In genomic region chr7:56074371-56074791, GRCh38 we compare ENCODE assay signal across 8 cellular contexts. TPM values are rescaled to one million over a fixed set of nuclear protein-coding genes. Genes with fewer than 3 reads are reported as not detected.
DNase-seq lines count a peak whose midpoint lies in the region; ATAC-seq, FAIRE-seq and TF ChIP-seq lines count a peak whose summit lies in the region.

No MANE protein-coding gene starts in this region.

- H3K9me3 Mint-ChIP-seq in endothelial cell (ENCODE audit: unreplicated experiment), result no peaks in the 10 kb centered on the region
- H3K9me3 Mint-ChIP-seq in stimulated activated effector memory CD8-positive, alpha-beta T cell treated with anti-CD3 and anti-CD28 coated beads, Interleukin-12 subunit alpha, Interleukin-12 subunit beta, amount 100 ng/mL, for 72 hours, result no peaks in the 10 kb centered on the region

- no peaks in the 10 kb centered on the region for H3K27me3 Mint-ChIP-seq in endothelial cell (ENCODE audit: unreplicated experiment)

- peak; percentile 74 for ATAC-seq in GM21360 (IDR thresholded peaks at IDR 0.05; ENCODE audit: unreplicated experiment)
- peak; percentile 87 for ATAC-seq in stimulated activated effector memory CD8-positive, alpha-beta T cell treated with anti-CD3 and anti-CD28 coated beads, Interleukin-12 subunit alpha, Interleukin-12 subunit beta, amount 100 ng/mL, for 72 hours

- peak; percentile 49 for DNase-seq in D721Med (ENCODE audit: insufficient read length, low spot score)
- DNase-seq in HK-2 (ENCODE audit: unreplicated experiment), result peak; percentile 88
- DNase-seq in NOMO-1 (lab: John Stamatoyannopoulos, UW; ENCODE audit: unreplicated experiment in 2 of 2), result peak; percentile 7 to 50
- peak; percentile 28 to 46 (median 43) for DNase-seq in activated CD8-positive, alpha-beta memory T cell treated with anti-CD3 and anti-CD28 coated beads for 48 hours (ENCODE audit: low read depth in 2 of 3, low spot score in 2 of 3)
- DNase-seq in endothelial cell (ENCODE audit: low spot score), result peak; percentile 86
- peak; percentile 91 for DNase-seq in mucosa of gallbladder (ENCODE audit: low spot score)
- peak; percentile 69 to 88 for DNase-seq in stimulated activated effector memory CD8-positive, alpha-beta T cell treated with anti-CD3 and anti-CD28 coated beads, Interleukin-12 subunit alpha, Interleukin-12 subunit beta, amount 100 ng/mL, for 72 hours (ENCODE audit: low spot score in 2 of 2)

- peaks cover 17% of the 10 kb centered on the region for H3K36me3 Mint-ChIP-seq in endothelial cell (ENCODE audit: low read depth, unreplicated experiment)
- H3K36me3 Mint-ChIP-seq in stimulated activated effector memory CD8-positive, alpha-beta T cell treated with anti-CD3 and anti-CD28 coated beads, Interleukin-12 subunit alpha, Interleukin-12 subunit beta, amount 100 ng/mL, for 72 hours, result peaks cover 90% of the 10 kb centered on the region

- TF ChIP-seq CTCF in D721Med (IDR thresholded peaks at IDR 0.05; ENCODE audit: insufficient read depth, missing control alignments) (peak; percentile 95), endothelial cell (IDR thresholded peaks at IDR 0.05; ENCODE audit: unreplicated experiment) (peak; percentile 84)

- H3K27ac Mint-ChIP-seq in endothelial cell (ENCODE audit: unreplicated experiment), result no peak overlapping the region
- H3K27ac Mint-ChIP-seq in stimulated activated effector memory CD8-positive, alpha-beta T cell treated with anti-CD3 and anti-CD28 coated beads, Interleukin-12 subunit alpha, Interleukin-12 subunit beta, amount 100 ng/mL, for 72 hours, result peak overlapping the region; percentile 9

- no peak for FAIRE-seq in D721Med (lab: Jason Lieb, UNC)

- H3K4me1 Mint-ChIP-seq in endothelial cell (ENCODE audit: unreplicated experiment), result peaks cover 12% of the 10 kb centered on the region
- peaks cover 12% of the 10 kb centered on the region for H3K4me1 Mint-ChIP-seq in stimulated activated effector memory CD8-positive, alpha-beta T cell treated with anti-CD3 and anti-CD28 coated beads, Interleukin-12 subunit alpha, Interleukin-12 subunit beta, amount 100 ng/mL, for 72 hours

- peak overlapping the region; percentile 56 for H3K4me3 Mint-ChIP-seq in endothelial cell (ENCODE audit: unreplicated experiment)
- no peak overlapping the region for H3K4me3 Mint-ChIP-seq in stimulated activated effector memory CD8-positive, alpha-beta T cell treated with anti-CD3 and anti-CD28 coated beads, Interleukin-12 subunit alpha, Interleukin-12 subunit beta, amount 100 ng/mL, for 72 hours

RNA-seq across cellular contexts. Expression of gene SUMF2, which starts 10.3 kb away (rescaled TPM):
- total RNA-seq in endothelial cell (ENCODE audit: unreplicated experiment), result 110 TPM
- total RNA-seq in mucosa of gallbladder, result 245 TPM

RNA-seq across cellular contexts. Expression of gene PHKG1, which starts 18.4 kb away (rescaled TPM):
- total RNA-seq in endothelial cell (ENCODE audit: unreplicated experiment) (not detected), mucosa of gallbladder (0.89 TPM)

RNA-seq across cellular contexts. Expression of gene CCT6A, which starts 22.8 kb away (rescaled TPM):
- total RNA-seq in endothelial cell (ENCODE audit: unreplicated experiment) (174 TPM), mucosa of gallbladder (87.6 TPM)

RNA-seq across cellular contexts. Expression of gene PSPH, which starts 23.1 kb away (rescaled TPM):
- total RNA-seq in endothelial cell (ENCODE audit: unreplicated experiment), result 38.1 TPM
- 33.4 TPM for total RNA-seq in mucosa of gallbladder

RNA-seq across cellular contexts. Expression of gene CHCHD2, which starts 31.9 kb away (rescaled TPM):
- total RNA-seq in endothelial cell (ENCODE audit: unreplicated experiment), result 1.7 TPM
- 293 TPM for total RNA-seq in mucosa of gallbladder

Comparison
In these comparisons a context has a peak if more than half of its experiments do, and no peak if none do; other contexts are left out.
1. Peak in every context shown above with its lines: DNase-seq and ATAC-seq.
2. DNase-seq: peak in every context shown above with its lines; median percentile 91 in mucosa of gallbladder; 88 in HK-2; 86 in endothelial cell; 78 in stimulated activated effector memory CD8-positive, alpha-beta T cell treated with anti-CD3 and anti-CD28 coated beads, Interleukin-12 subunit alpha, Interleukin-12 subunit beta, amount 100 ng/mL, for 72 hours; 49 in D721Med; 43 in activated CD8-positive, alpha-beta memory T cell treated with anti-CD3 and anti-CD28 coated beads for 48 hours; 28 in NOMO-1.